ENCODE assay signal across 2 cellular contexts in genomic region chr1:235409045-235409820, GRCh38.
TF ChIP-seq lines count a peak whose summit lies in the region.

No MANE protein-coding gene starts in this region.

TF ChIP-seq in HEK293, 187 proteins besides CTCF, POLR2A, EP300 and RAD21 (continued from another document):
- TF ChIP-seq MYNN (tag by site-specific recombination; IDR thresholded peaks at IDR 0.05; ENCODE audit: borderline replicate concordance) (no peak), ZNF792 (tag by site-specific recombination; IDR thresholded peaks at IDR 0.05) (no peak), SALL2 (tag by site-specific recombination; IDR thresholded peaks at IDR 0.05; ENCODE audit: borderline replicate concordance) (no peak), PATZ1 (tag by site-specific recombination; IDR thresholded peaks at IDR 0.05) (no peak), INSM2 (tag by site-specific recombination; IDR thresholded peaks at IDR 0.05) (no peak), KLF10 (tag by site-specific recombination; IDR thresholded peaks at IDR 0.05) (0 out of 2 replicates have a peak, but pooled peaks have one; percentile 12), ZNF302 (tag by site-specific recombination; IDR thresholded peaks at IDR 0.05; ENCODE audit: low read depth) (no peak), SP2 (tag by site-specific recombination; IDR thresholded peaks at IDR 0.05) (no peak), ZNF843 (tag by site-specific recombination; IDR thresholded peaks at IDR 0.05) (no peak), ZNF404 (tag by site-specific recombination; IDR thresholded peaks at IDR 0.05) (no peak), ZNF423 (tag by site-specific recombination; IDR thresholded peaks at IDR 0.05) (no peak)

TF ChIP-seq in HepG2, 621 proteins besides CTCF, POLR2A, EP300 and RAD21 (continued from another document and continues in another):
- TF ChIP-seq ZNF687 (CRISPR knock-in tag; IDR thresholded peaks at IDR 0.05) (no peak), ZNF800 (CRISPR knock-in tag; IDR thresholded peaks at IDR 0.05) (no peak; the same call in 1 of the 2 replicates), KMT2A (CRISPR knock-in tag; IDR thresholded peaks at IDR 0.05) (no peak), ZNF564 (CRISPR knock-in tag; IDR thresholded peaks at IDR 0.05) (0 out of 2 replicates have a peak, but pooled peaks have one; percentile 44), CENPBD1 (CRISPR knock-in tag; IDR thresholded peaks at IDR 0.05; ENCODE audit: borderline replicate concordance, low read depth) (no peak), MAZ (IDR thresholded peaks at IDR 0.05; ENCODE audit: borderline replicate concordance, low read depth, low read length) (no peak), MAZ (CRISPR knock-in tag; IDR thresholded peaks at IDR 0.05; ENCODE audit: low read depth) (0 out of 2 replicates have a peak, but pooled peaks have one; percentile 10), MEF2D (CRISPR knock-in tag; IDR thresholded peaks at IDR 0.05) (0 out of 2 replicates have a peak, but pooled peaks have one; percentile 52), ZNF343 (CRISPR knock-in tag; IDR thresholded peaks at IDR 0.05) (no peak; the same call in 1 of the 2 replicates), ZBTB20 (CRISPR knock-in tag; IDR thresholded peaks at IDR 0.05; ENCODE audit: borderline replicate concordance, low read depth) (no peak), ZNF766 (CRISPR knock-in tag; IDR thresholded peaks at IDR 0.05; ENCODE audit: borderline replicate concordance) (no peak), HIVEP1 (CRISPR knock-in tag; IDR thresholded peaks at IDR 0.05) (no peak), FOXA1 (IDR thresholded peaks at IDR 0.05) (no peak), FOXA1 (CRISPR knock-in tag; IDR thresholded peaks at IDR 0.05) (peak; percentile 44), MBNL3 (CRISPR knock-in tag; conservative IDR thresholded peaks at IDR 0.05) (no peak), ZNF772 (CRISPR knock-in tag; IDR thresholded peaks at IDR 0.05) (no peak), THRA (CRISPR knock-in tag; IDR thresholded peaks at IDR 0.05; ENCODE audit: borderline replicate concordance) (peak; percentile 84; the same call in 1 of the 2 replicates), ZNF337 (CRISPR knock-in tag; IDR thresholded peaks at IDR 0.05; ENCODE audit: borderline replicate concordance, low read depth) (no peak), HNRNPUL1 (IDR thresholded peaks at IDR 0.05; ENCODE audit: low read depth, low read length) (no peak), CHD2 (IDR thresholded peaks at IDR 0.05; ENCODE audit: low read depth, low read length) (no peak), SMYD3 (CRISPR knock-in tag; IDR thresholded peaks at IDR 0.05) (no peak), TAF1 (CRISPR knock-in tag; IDR thresholded peaks at IDR 0.05) (no peak), ZNF333 (CRISPR knock-in tag; IDR thresholded peaks at IDR 0.05; ENCODE audit: borderline replicate concordance) (no peak), TCF7 (IDR thresholded peaks at IDR 0.05; ENCODE audit: low read depth) (peak; percentile 97), ZNF850 (CRISPR knock-in tag; conservative IDR thresholded peaks at IDR 0.05) (no peak), POGK (CRISPR knock-in tag; conservative IDR thresholded peaks at IDR 0.05) (0 out of 2 replicates have a peak, but pooled peaks have one; percentile 31), ZNF33B (CRISPR knock-in tag; IDR thresholded peaks at IDR 0.05) (no peak), AHDC1 (CRISPR knock-in tag; IDR thresholded peaks at IDR 0.05; ENCODE audit: borderline replicate concordance) (peak; percentile 95), CC2D1A (CRISPR knock-in tag; IDR thresholded peaks at IDR 0.05) (no peak), HHEX (CRISPR knock-in tag; IDR thresholded peaks at IDR 0.05) (no peak), GABPA (IDR thresholded peaks at IDR 0.05; ENCODE audit: low read depth, low read length) (no peak), GABPA (CRISPR knock-in tag; IDR thresholded peaks at IDR 0.05; ENCODE audit: low read depth) (peak; percentile 41; the same call in 1 of the 2 replicates), DBP (CRISPR knock-in tag; IDR thresholded peaks at IDR 0.05; ENCODE audit: not compliant biosample characterization) (peak; percentile 42), ARID4A (CRISPR knock-in tag; IDR thresholded peaks at IDR 0.05; ENCODE audit: borderline replicate concordance) (no peak)
